Comparison of ENCODE assay signal across 1 cellular context in the genomic region with DNA sequence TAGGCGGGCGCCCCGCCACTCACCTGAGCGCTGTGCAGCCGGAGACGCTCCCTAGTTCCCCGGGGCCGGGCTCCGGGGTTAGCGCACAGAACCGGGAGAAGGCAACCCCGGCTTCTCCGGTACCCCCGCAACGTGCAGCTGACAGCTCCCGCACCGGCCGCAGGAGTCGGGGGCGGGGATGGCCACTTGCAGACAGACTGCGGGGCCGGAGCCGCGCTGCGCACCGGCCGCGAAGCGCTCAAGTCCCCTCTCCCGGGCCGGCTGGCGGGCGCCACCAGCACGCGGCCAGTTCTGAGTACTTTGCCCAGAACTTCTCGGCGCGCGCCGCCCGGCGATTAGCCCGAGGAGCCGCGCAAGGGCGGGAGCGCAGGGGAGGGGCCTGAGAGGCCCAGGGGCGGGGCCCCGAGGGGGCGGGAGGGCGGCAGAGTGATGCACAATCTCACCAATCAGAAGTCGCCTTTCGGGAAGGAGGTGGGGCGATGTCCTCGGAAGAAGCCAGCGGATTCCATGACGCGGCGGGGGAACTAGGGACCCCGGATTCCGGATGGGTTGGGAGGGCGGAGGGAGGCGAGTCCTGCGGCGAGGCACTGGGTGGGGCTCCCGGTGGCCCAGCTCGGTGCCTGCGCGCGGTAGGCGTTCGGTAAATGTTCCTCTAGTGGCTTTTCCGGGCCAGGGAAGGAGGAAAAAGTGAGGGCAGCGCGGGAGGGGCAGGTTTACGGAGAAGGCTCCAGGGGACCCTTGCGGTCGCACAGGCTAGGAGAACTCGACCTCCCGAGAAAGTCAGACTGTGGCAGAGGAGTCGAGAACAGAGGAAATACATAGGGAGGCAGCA.
A peak's percentile ranks its signal among the peaks of the same experiment; 100 is the strongest.
TF ChIP-seq lines count a peak whose summit lies in the region.

TSS of gene OSBPL3 (minus strand) at position 316 of the 832 bp plus-strand sequence. CDS start 87,706 bp downstream, outside the sequence.

TF ChIP-seq in HepG2, 621 proteins besides CTCF, POLR2A, EP300 and RAD21 (continued from another document and continues in another):
- TF ChIP-seq ZNF768 (CRISPR knock-in tag; IDR thresholded peaks at IDR 0.05) (no peak), ATF3 (CRISPR knock-in tag; IDR thresholded peaks at IDR 0.05) (no peak), CHCHD3 (CRISPR knock-in tag; IDR thresholded peaks at IDR 0.05) (no peak), CEBPB (IDR thresholded peaks at IDR 0.05; ENCODE audit: borderline replicate concordance, low read depth, low read length) (no peak), ZNF709 (CRISPR knock-in tag; IDR thresholded peaks at IDR 0.05) (no peak; the same call in 1 of the 2 replicates), JUND (CRISPR knock-in tag; IDR thresholded peaks at IDR 0.05) (no peak), EED (CRISPR knock-in tag; IDR thresholded peaks at IDR 0.05) (peak; percentile 69; the same call in 1 of the 2 replicates), MAFG (CRISPR knock-in tag; IDR thresholded peaks at IDR 0.05) (no peak), KMT2B (CRISPR knock-in tag; IDR thresholded peaks at IDR 0.05) (no peak; the same call in 1 of the 2 replicates), ZFP82 (CRISPR knock-in tag; IDR thresholded peaks at IDR 0.05; ENCODE audit: borderline replicate concordance) (no peak), THAP9 (CRISPR knock-in tag; IDR thresholded peaks at IDR 0.05; ENCODE audit: borderline replicate concordance) (peak; percentile 18; the same call in 1 of the 2 replicates), ZNF121 (CRISPR knock-in tag; IDR thresholded peaks at IDR 0.05) (no peak), PAX8 (CRISPR knock-in tag; IDR thresholded peaks at IDR 0.05; ENCODE audit: borderline replicate concordance) (no peak), ZNF75D (CRISPR knock-in tag; IDR thresholded peaks at IDR 0.05; ENCODE audit: borderline replicate concordance) (no peak), ZNF878 (CRISPR knock-in tag; IDR thresholded peaks at IDR 0.05) (no peak), TFDP2 (CRISPR knock-in tag; IDR thresholded peaks at IDR 0.05) (peak; percentile 87), REL (CRISPR knock-in tag; conservative IDR thresholded peaks at IDR 0.05) (0 out of 2 replicates have a peak, but pooled peaks have one; percentile 50), SIN3B (IDR thresholded peaks at IDR 0.05; ENCODE audit: low read length) (no peak), ZNF609 (CRISPR knock-in tag; IDR thresholded peaks at IDR 0.05; ENCODE audit: borderline replicate concordance) (no peak), ZNF564 (CRISPR knock-in tag; IDR thresholded peaks at IDR 0.05) (peak; percentile 78; the same call in 1 of the 2 replicates), ZNF841 (CRISPR knock-in tag; IDR thresholded peaks at IDR 0.05; ENCODE audit: borderline replicate concordance) (no peak; the same call in 1 of the 2 replicates), SIN3A (IDR thresholded peaks at IDR 0.05; ENCODE audit: borderline replicate concordance, low read depth, low read length) (peak; percentile 65; the same call in 1 of the 2 replicates), ASH2L (IDR thresholded peaks at IDR 0.05; ENCODE audit: insufficient read length, low read depth, low read length) (peak; percentile 74), TAF1 (CRISPR knock-in tag; IDR thresholded peaks at IDR 0.05) (peak; percentile 63), ZMYM3 (CRISPR knock-in tag; IDR thresholded peaks at IDR 0.05) (no peak), FOXK2 (IDR thresholded peaks at IDR 0.05) (no peak), ARNTL (CRISPR knock-in tag; IDR thresholded peaks at IDR 0.05) (no peak), TP53 (CRISPR knock-in tag; conservative IDR thresholded peaks at IDR 0.05) (0 out of 2 replicates have a peak, but pooled peaks have one; percentile 34), ZNF382 (CRISPR knock-in tag; IDR thresholded peaks at IDR 0.05; ENCODE audit: borderline replicate concordance) (no peak), ZMYM4 (CRISPR knock-in tag; IDR thresholded peaks at IDR 0.05) (peak; percentile 50; the same call in 1 of the 2 replicates), ZNF234 (CRISPR knock-in tag; conservative IDR thresholded peaks at IDR 0.05) (no peak), SSRP1 (CRISPR knock-in tag; IDR thresholded peaks at IDR 0.05) (no peak), SATB2 (CRISPR knock-in tag; IDR thresholded peaks at IDR 0.05) (peak; percentile 16; the same call in 1 of the 2 replicates), NCOA1 (CRISPR knock-in tag; IDR thresholded peaks at IDR 0.05) (peak; percentile 56; the same call in 1 of the 2 replicates), ISX (CRISPR knock-in tag; conservative IDR thresholded peaks at IDR 0.05) (peak; percentile 56; the same call in 1 of the 2 replicates), KDM6A (CRISPR knock-in tag; IDR thresholded peaks at IDR 0.05; ENCODE audit: low read depth) (no peak), CBX2 (IDR thresholded peaks at IDR 0.05; ENCODE audit: low read depth, low read length) (no peak), CBX2 (CRISPR knock-in tag; IDR thresholded peaks at IDR 0.05; ENCODE audit: low read depth) (no peak), KDM2A (CRISPR knock-in tag; IDR thresholded peaks at IDR 0.05; ENCODE audit: borderline replicate concordance, low read depth) (peak; percentile 47; the same call in 1 of the 2 replicates), TBX3 (IDR thresholded peaks at IDR 0.05; ENCODE audit: borderline replicate concordance) (no peak), BHLHE40 (IDR thresholded peaks at IDR 0.05; ENCODE audit: low read length) (no peak), ZNF17 (CRISPR knock-in tag; IDR thresholded peaks at IDR 0.05) (no peak), SCMH1 (CRISPR knock-in tag; IDR thresholded peaks at IDR 0.05; ENCODE audit: borderline replicate concordance) (no peak), TMF1 (CRISPR knock-in tag; IDR thresholded peaks at IDR 0.05; ENCODE audit: low read depth) (peak; percentile 78), KLF9 (CRISPR knock-in tag; IDR thresholded peaks at IDR 0.05; ENCODE audit: low read depth) (0 out of 2 replicates have a peak, but pooled peaks have one; percentile 23), ZNF775 (CRISPR knock-in tag; IDR thresholded peaks at IDR 0.05; ENCODE audit: borderline replicate concordance) (no peak)
- TF ChIP-seq, protein P1, sequence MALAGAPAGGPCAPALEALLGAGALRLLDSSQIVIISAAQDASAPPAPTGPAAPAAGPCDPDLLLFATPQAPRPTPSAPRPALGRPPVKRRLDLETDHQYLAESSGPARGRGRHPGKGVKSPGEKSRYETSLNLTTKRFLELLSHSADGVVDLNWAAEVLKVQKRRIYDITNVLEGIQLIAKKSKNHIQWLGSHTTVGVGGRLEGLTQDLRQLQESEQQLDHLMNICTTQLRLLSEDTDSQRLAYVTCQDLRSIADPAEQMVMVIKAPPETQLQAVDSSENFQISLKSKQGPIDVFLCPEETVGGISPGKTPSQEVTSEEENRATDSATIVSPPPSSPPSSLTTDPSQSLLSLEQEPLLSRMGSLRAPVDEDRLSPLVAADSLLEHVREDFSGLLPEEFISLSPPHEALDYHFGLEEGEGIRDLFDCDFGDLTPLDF (CRISPR knock-in tag; IDR thresholded peaks at IDR 0.05): peak; percentile 67
- TF ChIP-seq, protein P2, sequence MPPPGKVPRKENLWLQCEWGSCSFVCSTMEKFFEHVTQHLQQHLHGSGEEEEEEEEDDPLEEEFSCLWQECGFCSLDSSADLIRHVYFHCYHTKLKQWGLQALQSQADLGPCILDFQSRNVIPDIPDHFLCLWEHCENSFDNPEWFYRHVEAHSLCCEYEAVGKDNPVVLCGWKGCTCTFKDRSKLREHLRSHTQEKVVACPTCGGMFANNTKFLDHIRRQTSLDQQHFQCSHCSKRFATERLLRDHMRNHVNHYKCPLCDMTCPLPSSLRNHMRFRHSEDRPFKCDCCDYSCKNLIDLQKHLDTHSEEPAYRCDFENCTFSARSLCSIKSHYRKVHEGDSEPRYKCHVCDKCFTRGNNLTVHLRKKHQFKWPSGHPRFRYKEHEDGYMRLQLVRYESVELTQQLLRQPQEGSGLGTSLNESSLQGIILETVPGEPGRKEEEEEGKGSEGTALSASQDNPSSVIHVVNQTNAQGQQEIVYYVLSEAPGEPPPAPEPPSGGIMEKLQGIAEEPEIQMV (CRISPR knock-in tag; IDR thresholded peaks at IDR 0.05; ENCODE audit: low read depth): no peak
- TF ChIP-seq, protein P3, sequence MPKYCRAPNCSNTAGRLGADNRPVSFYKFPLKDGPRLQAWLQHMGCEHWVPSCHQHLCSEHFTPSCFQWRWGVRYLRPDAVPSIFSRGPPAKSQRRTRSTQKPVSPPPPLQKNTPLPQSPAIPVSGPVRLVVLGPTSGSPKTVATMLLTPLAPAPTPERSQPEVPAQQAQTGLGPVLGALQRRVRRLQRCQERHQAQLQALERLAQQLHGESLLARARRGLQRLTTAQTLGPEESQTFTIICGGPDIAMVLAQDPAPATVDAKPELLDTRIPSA (CRISPR knock-in tag; IDR thresholded peaks at IDR 0.05; ENCODE audit: borderline replicate concordance): no peak
- TF ChIP-seq, protein P4, sequence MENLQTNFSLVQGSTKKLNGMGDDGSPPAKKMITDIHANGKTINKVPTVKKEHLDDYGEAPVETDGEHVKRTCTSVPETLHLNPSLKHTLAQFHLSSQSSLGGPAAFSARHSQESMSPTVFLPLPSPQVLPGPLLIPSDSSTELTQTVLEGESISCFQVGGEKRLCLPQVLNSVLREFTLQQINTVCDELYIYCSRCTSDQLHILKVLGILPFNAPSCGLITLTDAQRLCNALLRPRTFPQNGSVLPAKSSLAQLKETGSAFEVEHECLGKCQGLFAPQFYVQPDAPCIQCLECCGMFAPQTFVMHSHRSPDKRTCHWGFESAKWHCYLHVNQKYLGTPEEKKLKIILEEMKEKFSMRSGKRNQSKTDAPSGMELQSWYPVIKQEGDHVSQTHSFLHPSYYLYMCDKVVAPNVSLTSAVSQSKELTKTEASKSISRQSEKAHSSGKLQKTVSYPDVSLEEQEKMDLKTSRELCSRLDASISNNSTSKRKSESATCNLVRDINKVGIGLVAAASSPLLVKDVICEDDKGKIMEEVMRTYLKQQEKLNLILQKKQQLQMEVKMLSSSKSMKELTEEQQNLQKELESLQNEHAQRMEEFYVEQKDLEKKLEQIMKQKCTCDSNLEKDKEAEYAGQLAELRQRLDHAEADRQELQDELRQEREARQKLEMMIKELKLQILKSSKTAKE (CRISPR knock-in tag; IDR thresholded peaks at IDR 0.05; ENCODE audit: borderline replicate concordance): peak; percentile 27; the same call in 1 of the 2 replicates
- TF ChIP-seq, protein P5, sequence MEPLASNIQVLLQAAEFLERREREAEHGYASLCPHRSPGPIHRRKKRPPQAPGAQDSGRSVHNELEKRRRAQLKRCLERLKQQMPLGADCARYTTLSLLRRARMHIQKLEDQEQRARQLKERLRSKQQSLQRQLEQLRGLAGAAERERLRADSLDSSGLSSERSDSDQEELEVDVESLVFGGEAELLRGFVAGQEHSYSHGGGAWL (CRISPR knock-in tag; IDR thresholded peaks at IDR 0.05): peak; percentile 20
